ENCODE assay signal across 22 cellular contexts in genomic region chr4:4582653-4583052, GRCh38. TPM values are rescaled to one million over a fixed set of nuclear protein-coding genes. Genes with fewer than 3 reads are reported as not detected.
DNase-seq lines count a peak whose midpoint lies in the region; ATAC-seq, FAIRE-seq and TF ChIP-seq lines count a peak whose summit lies in the region.
"Had no signal": no experiment of that assay in that cellular context is flagged by ENCODE, and none has a peak within 500 bp of the region (broad histone marks: within the 10 kb centered on the region; RNA-seq: fewer than 3 reads in every experiment).

No MANE protein-coding gene starts in this region.

- H3K4me2 ChIP-seq in GM23338 = no peak overlapping the region
- H3K4me2 ChIP-seq in H1 (ENCODE audit: insufficient read depth in 1 of 2, low read depth in 2 of 2, low read length in 2 of 2) = no peak overlapping the region
- no peak overlapping the region for H3K4me2 ChIP-seq in mesendoderm (ENCODE audit: low read length)
- H3K4me2 ChIP-seq: A549 had no signal

- no peaks in the 10 kb centered on the region for H3K9me2 ChIP-seq in GM23338 (ENCODE audit: insufficient read depth)

- 0 out of 2 replicates have a peak, but pooled peaks cover 3% of the 10 kb centered on the region for H3K4me1 ChIP-seq in GM23338 (ENCODE audit: insufficient read depth)
- peaks cover 0 to 11% (median 3%) of the 10 kb centered on the region in 4 experiments; a peak in 2 of 7 replicates for H3K4me1 ChIP-seq in H1 (replicated peaks in 1 of 4; ENCODE audit: control insufficient read depth in 3 of 4, insufficient read depth in 4 of 4, low read length in 3 of 4)
- H3K4me1 ChIP-seq in mesendoderm (ENCODE audit: control insufficient read depth, low read depth, low read length) = peaks cover 7% of the 10 kb centered on the region
- H3K4me1 ChIP-seq: A549, Caco-2 had no signal

- no peak overlapping the region for H3K14ac ChIP-seq in H1 (ENCODE audit: insufficient read length)

- H3K27ac ChIP-seq in GM23338 (ENCODE audit: low read depth) (no peak overlapping the region), H1 (ENCODE audit: low read depth, low read length) (no peak overlapping the region), mesendoderm (ENCODE audit: low read depth, low read length) (no peak overlapping the region)
- H3K27ac ChIP-seq: A549 had no signal

- POLR2A ChIA-PET in H1 (lab: Charles Lee; ENCODE audit: partially characterized antibody) = no interaction called here

- H3K23ac ChIP-seq in H1 (ENCODE audit: insufficient read length) (no peak overlapping the region), mesendoderm (ENCODE audit: low read length) (no peak overlapping the region)

- H3K9ac ChIP-seq in H1 (replicated peaks in 1 of 4; ENCODE audit: extremely low read depth in 1 of 4, low read depth in 3 of 4, low read length in 3 of 4) (no peak overlapping the region), mesendoderm (ENCODE audit: low read length) (no peak overlapping the region)

- H2AFZ ChIP-seq in GM23338 = no peak overlapping the region
- H2AFZ ChIP-seq in H1 (ENCODE audit: low read length) = no peak overlapping the region

- CTCF ChIA-PET in H1 (lab: Charles Lee; ENCODE audit: partially characterized antibody) = interaction anchor here (0.7 to 1.6 kb wide), 3 partner anchors 18 to 95 kb away, joined by 3 to 4 read pairs (median 3); no protein-coding TSS in a partner anchor

- no peak overlapping the region for H2BK5ac ChIP-seq in H1 (ENCODE audit: low read depth, low read length)
- no peak overlapping the region for H2BK5ac ChIP-seq in mesendoderm (ENCODE audit: low read length)

- H3K36me3 ChIP-seq in GM23338 (ENCODE audit: insufficient read depth) = no peaks in the 10 kb centered on the region; the same call in 1 of the 2 replicates
- H3K36me3 ChIP-seq in H1 (ENCODE audit: control insufficient read depth in 2 of 4, insufficient read depth in 4 of 4, low read length in 3 of 4) = no peaks in the 10 kb centered on the region
- H3K36me3 ChIP-seq in mesendoderm (ENCODE audit: control insufficient read depth, insufficient read depth, low read length) = no peaks in the 10 kb centered on the region

- H4K8ac ChIP-seq in H1 (ENCODE audit: extremely low read depth, insufficient read depth, low read length) = no peak overlapping the region
- H4K8ac ChIP-seq in mesendoderm (ENCODE audit: low read depth, low read length) = no peak overlapping the region

- H2BK20ac ChIP-seq in H1 (ENCODE audit: low read length) = no peak overlapping the region

- no peak overlapping the region for H2BK120ac ChIP-seq in H1 (replicated peaks; ENCODE audit: low read depth, low read length)
- no peak overlapping the region for H2BK120ac ChIP-seq in mesendoderm (ENCODE audit: low read depth, low read length)

- H3K23me2 ChIP-seq in H1 (ENCODE audit: low read depth, low read length) = no peaks in the 10 kb centered on the region; the same call in 1 of the 2 replicates

- no peak overlapping the region for H4K91ac ChIP-seq in H1 (replicated peaks; ENCODE audit: insufficient read length, low read length)

- no peak overlapping the region for H3K27ac Mint-ChIP-seq in GM23338
- H3K27ac Mint-ChIP-seq: CD4-positive, alpha-beta memory T cell had no signal

- H4K20me1 ChIP-seq in GM23338 (replicated peaks; ENCODE audit: insufficient read depth) (peaks cover 13% of the 10 kb centered on the region; the same call in 1 of the 2 replicates), H1 (replicated peaks in 1 of 2; ENCODE audit: control insufficient read depth in 1 of 2, insufficient read depth in 2 of 2, low read length in 2 of 2) (peaks cover 2 to 4% of the 10 kb centered on the region in 2 experiments)

- H3K18ac ChIP-seq in H1 (ENCODE audit: extremely low read depth, low read length) (no peak overlapping the region), mesendoderm (ENCODE audit: low read length) (no peak overlapping the region)

- no peaks in the 10 kb centered on the region for H3K27me3 Mint-ChIP-seq in GM23338 (ENCODE audit: insufficient read depth, low read depth, poor library complexity)
- H3K27me3 Mint-ChIP-seq: CD4-positive, alpha-beta memory T cell had no signal

- WGBS in H1 (ENCODE audit: extremely low coverage in 1 of 2, insufficient coverage in 1 of 2, insufficient read length in 1 of 2, insufficient replicate concordance in 2 of 2, low coverage in 1 of 2, low lambda C conversion rate in 2 of 2, missing lambda C conversion rate in 1 of 2), 2 experiments = 73% methylated on average over 7 of the region's 7 CpGs; no CpG with 5 or more reads in 1 of the 2 experiments
- WGBS in mesendoderm (ENCODE audit: extremely low coverage, insufficient coverage, low lambda C conversion rate) = no CpG with 5 or more reads among the region's 7 CpGs

- DNase-seq in GM23338 (ENCODE audit: low spot score) (peak; percentile 51), H1 (ENCODE audit: low read depth in 1 of 2, low spot score in 2 of 2) (peak in 1 of 2 experiments; percentile 58), mesendoderm (peak; percentile 32), amniotic stem cell (lab: John Stamatoyannopoulos, UW) (no peak), HuH-7.5 (ENCODE audit: low spot score) (no peak), NCI-H2029 treated with DMSO at 0.1 percent for 48 hours (lab: John Stamatoyannopoulos, UW) (no peak)
- DNase-seq: 8988T; ACHN; AML-193; C1 segment of cervical spinal cord; Caco-2; CD4-positive, alpha-beta memory T cell; DMS153; DND-41; GDM1; GOT3; H7; HCEC 1CT had no signal

- no peak for FAIRE-seq in H1 (lab: Jason Lieb, UNC)
- FAIRE-seq: A549, GM12878, GM19239 had no signal

- no peak overlapping the region for H3K4me3 Mint-ChIP-seq in GM23338
- H3K4me3 Mint-ChIP-seq: CD4-positive, alpha-beta memory T cell had no signal

- no peak for TF ChIP-seq EP300 in H1 (IDR thresholded peaks at IDR 0.05; ENCODE audit: borderline replicate concordance in 1 of 2, low read depth in 2 of 2, low read length in 2 of 2)

- peaks cover 17% of the 10 kb centered on the region for H3K4me1 Mint-ChIP-seq in GM23338

- H3K36me3 Mint-ChIP-seq in GM23338 (ENCODE audit: low read depth) = peaks cover 19% of the 10 kb centered on the region

- no peak for TF ChIP-seq CTCF in GM23338 (conservative IDR thresholded peaks at IDR 0.05; ENCODE audit: low read depth in 2 of 2)
- TF ChIP-seq CTCF in H1 (IDR thresholded peaks at IDR 0.05; ENCODE audit: control extremely low read depth in 1 of 3, insufficient read depth in 1 of 3, low read depth in 1 of 3, low read length in 3 of 3) = no peak

- H3K4ac ChIP-seq in H1 (replicated peaks; ENCODE audit: insufficient read length, low read depth, low read length) (no peak overlapping the region), mesendoderm (ENCODE audit: low read depth, low read length) (no peak overlapping the region)

- H3K9me3 ChIP-seq in H1 (ENCODE audit: insufficient read depth in 2 of 2, low read depth in 1 of 2, low read length in 1 of 2) = no peaks in the 10 kb centered on the region
- H3K9me3 ChIP-seq: Caco-2 had no signal

- H2BK12ac ChIP-seq in H1 (ENCODE audit: low read depth, low read length) = no peak overlapping the region

- H2BK15ac ChIP-seq in H1 (ENCODE audit: low read length) (no peak overlapping the region), mesendoderm (replicated peaks; ENCODE audit: low read depth) (no peak overlapping the region)

- TF ChIP-seq RAD21 in H1 (IDR thresholded peaks at IDR 0.05 in 1 of 2, conservative IDR thresholded peaks at IDR 0.05 in 1 of 2; ENCODE audit: low read depth in 2 of 2, low read length in 2 of 2) = no peak

- H3K56ac ChIP-seq in H1 (replicated peaks; ENCODE audit: insufficient read length, low read depth, low read length) (no peak overlapping the region), mesendoderm (ENCODE audit: low read length) (no peak overlapping the region)

- no peak overlapping the region for H2AK5ac ChIP-seq in H1 (ENCODE audit: low read depth, low read length)
- H2AK5ac ChIP-seq in mesendoderm (ENCODE audit: low read length) = no peak overlapping the region

- H3K9me3 Mint-ChIP-seq in GM23338 = peaks cover 6% of the 10 kb centered on the region; the same call in 2 of the 3 replicates

- H4K5ac ChIP-seq in H1 (ENCODE audit: insufficient read length, low read depth, low read length) (no peak overlapping the region), mesendoderm (ENCODE audit: low read length) (no peak overlapping the region)

- H3K79me2 ChIP-seq in GM23338 (replicated peaks; ENCODE audit: insufficient read depth) (no peaks in the 10 kb centered on the region), H1 (ENCODE audit: control insufficient read depth in 1 of 2, insufficient read depth in 2 of 2, low read length in 2 of 2) (peaks cover 0 to 2% of the 10 kb centered on the region in 2 experiments; a peak in 1 of 4 replicates), mesendoderm (ENCODE audit: control insufficient read depth, insufficient read depth, low read length) (no peaks in the 10 kb centered on the region)

- H3K27me3 ChIP-seq in GM23338 (ENCODE audit: insufficient read depth) (no peaks in the 10 kb centered on the region), H1 (replicated peaks in 1 of 4; ENCODE audit: control insufficient read depth in 3 of 4, extremely low read depth in 1 of 4, insufficient read depth in 3 of 4, low read length in 3 of 4) (no peaks in the 10 kb centered on the region), mesendoderm (ENCODE audit: insufficient read depth, low read length, poor library complexity) (no peaks in the 10 kb centered on the region)

- H3K79me1 ChIP-seq in H1 (ENCODE audit: low read depth, low read length) (no peaks in the 10 kb centered on the region), mesendoderm (ENCODE audit: low read length) (no peaks in the 10 kb centered on the region)

- H3K4me3 ChIP-seq in GM23338 (no peak overlapping the region), H1 (ENCODE audit: extremely low read depth in 1 of 4, insufficient read depth in 2 of 4, low read depth in 3 of 4, low read length in 4 of 4) (no peak overlapping the region), mesendoderm (ENCODE audit: low read length) (no peak overlapping the region)
- H3K4me3 ChIP-seq: A549, GM12878 had no signal

- no peak for TF ChIP-seq POLR2A in H1 (IDR thresholded peaks at IDR 0.05; ENCODE audit: control extremely low read depth in 1 of 2, low read depth in 2 of 2, low read length in 2 of 2)

- ATAC-seq in GM23338 (peak; percentile 79), GM21390 (IDR thresholded peaks at IDR 0.05; ENCODE audit: unreplicated experiment) (no peak)
- ATAC-seq: A549, GM12878 had no signal

- no peaks in the 10 kb centered on the region for H3F3A ChIP-seq in GM23338 (replicated peaks; ENCODE audit: low read depth)

RNA-seq across cellular contexts. Expression of gene STX18, which starts 40.8 kb away (rescaled TPM):
- 15.9 and 30.8 TPM in 2 replicates for total RNA-seq in GM23338 (2014; rRNA removed; shearing (Covaris generic))
- 16.6 and 18.1 TPM in 2 replicates for polyA plus RNA-seq in GM23338 (2016; fragmentation: Nextera tagmentation; extraction: Ambion mirVana)
- 18.3 and 20.0 TPM in 2 replicates for total RNA-seq in H1 (2021; fragmentation: NEBNext Ultra II Directional; extraction: Animal tissue kit (Norgen Biotek cat#: 25700))
- polyA plus RNA-seq in H1 (2011; rRNA removed) = 9.8 and 14.6 TPM in 2 replicates
- 15.2 TPM for polyA plus RNA-seq in H1 (2011; cell fraction: cytosol; rRNA removed)
- 13.5 TPM for polyA plus RNA-seq in H1 (2011; cell fraction: nucleus; rRNA removed)
- polyA plus RNA-seq in H1 (2012, experiment 1 of 2) = 15.6 to 17.3 TPM (median 16.7 TPM) in 4 replicates
- polyA plus RNA-seq in H1 (2012, experiment 2 of 2) = 4.7 TPM
- 14.5 TPM for polyA plus RNA-seq in H1 (2013, experiment 1 of 2)
- 13.5 TPM for polyA plus RNA-seq in H1 (2013, experiment 2 of 2)
- 13.0 and 13.2 TPM in 2 replicates for polyA minus RNA-seq in H1 (2011; rRNA and poly(A)+ RNA removed)
- polyA minus RNA-seq in H1 (2011; cell fraction: cytosol; rRNA and poly(A)+ RNA removed) = 9.8 TPM
- 13.9 TPM for polyA minus RNA-seq in H1 (2011; cell fraction: nucleus; rRNA and poly(A)+ RNA removed)
- 19.9 TPM for polyA plus RNA-seq in mesendoderm (2013, experiment 1 of 2)
- 20.1 TPM for polyA plus RNA-seq in mesendoderm (2013, experiment 2 of 2)

Comparison
In these comparisons a context has a peak if more than half of its experiments do, and no peak if none do; other contexts are left out.
1. DNase-seq: peak in GM23338 (single experiment) and mesendoderm (single experiment); none in amniotic stem cell (single experiment), HuH-7.5 (single experiment) and NCI-H2029 treated with DMSO at 0.1 percent for 48 hours (single experiment).